ENCODE assay signal across 7 cellular contexts in genomic region chr21:20999567-21000169, GRCh38. TPM values are rescaled to one million over a fixed set of nuclear protein-coding genes. Genes with fewer than 3 reads are reported as not detected.
A peak's percentile ranks its signal among the peaks of the same experiment; 100 is the strongest.
DNase-seq lines count a peak whose midpoint lies in the region; ATAC-seq and TF ChIP-seq lines count a peak whose summit lies in the region.

No MANE protein-coding gene starts in this region.

- H3K27me3 ChIP-seq in OCI-LY3 (ENCODE audit: low read depth, low read length) = no peaks in the 10 kb centered on the region
- peaks cover 0 to 41% (median 19%) of the 10 kb centered on the region in 7 donors for H3K27me3 ChIP-seq in spleen (replicated peaks in 1 of 7)

- 22 to 30% (median 24%) methylated on average over 4 of the region's 4 CpGs for WGBS in spleen, 5 donors

- H3K36me3 ChIP-seq in OCI-LY3 (replicated peaks; ENCODE audit: low read depth, low read length) (no peaks in the 10 kb centered on the region), spleen (no peaks in the 10 kb centered on the region)

- TF ChIP-seq CTCF in OCI-LY3 (IDR thresholded peaks at IDR 0.05; ENCODE audit: low read depth, low read length) = peak; percentile 74
- TF ChIP-seq CTCF in spleen (IDR thresholded peaks at IDR 0.05 in 8 of 11, conservative IDR thresholded peaks at IDR 0.05 in 3 of 11) = peak; percentile 24 to 76 (median 57)

- H4K20me1 ChIP-seq in OCI-LY3 (ENCODE audit: insufficient read depth, low read length) = no peaks in the 10 kb centered on the region

- H3K9me3 ChIP-seq in OCI-LY3 (ENCODE audit: insufficient read depth, low read length) (no peaks in the 10 kb centered on the region), spleen (no peaks in the 10 kb centered on the region)

- H3K4me3 ChIP-seq in OCI-LY3 (ENCODE audit: low read length) (no peak overlapping the region), spleen (no peak overlapping the region)

- H3K9ac ChIP-seq in OCI-LY3 (ENCODE audit: low read length) = no peak overlapping the region

- no peak for TF ChIP-seq POLR2A in spleen (IDR thresholded peaks at IDR 0.05)

- intact Hi-C loops in spleen (cut with DNase I; ENCODE audit: low total_unique reads) = loop anchor here (10.0 kb wide), 1 partner anchor 925 kb away; no protein-coding TSS in a partner anchor

- H3K4me1 ChIP-seq in OCI-LY3 (ENCODE audit: low read length) = peaks cover 12% of the 10 kb centered on the region
- H3K4me1 ChIP-seq in spleen = peaks cover 0 to 30% (median 17%) of the 10 kb centered on the region in 6 donors

- H2AFZ ChIP-seq in OCI-LY3 (ENCODE audit: low read depth, low read length) = no peak overlapping the region

- ATAC-seq in HG03159 (IDR thresholded peaks at IDR 0.05; ENCODE audit: unreplicated experiment) = peak; percentile 48

- no peaks in the 10 kb centered on the region for H3K79me2 ChIP-seq in OCI-LY3 (ENCODE audit: low read length)

- H3K27ac ChIP-seq in OCI-LY3 (ENCODE audit: low read length) (no peak overlapping the region), spleen (no peak overlapping the region)

- H3K4me2 ChIP-seq in OCI-LY3 (ENCODE audit: low read length) = no peak overlapping the region

- peak; percentile 66 for DNase-seq in GM03348 (ENCODE audit: low spot score)
- peak; percentile 75 for DNase-seq in astrocyte of the hippocampus (ENCODE audit: low read depth, low spot score)
- peak in 29 of 51 donors; percentile 3 to 81 (median 34) for DNase-seq in hypothalamus (lab: John Stamatoyannopoulos, UW)
- no peak for DNase-seq in spleen
- DNase-seq in KG1 (lab: John Stamatoyannopoulos, UW) = no peak

RNA-seq across cellular contexts. Expression of gene NCAM2, which starts 1.5 kb away (rescaled TPM):
- total RNA-seq in spleen = 1 to 10 TPM in 6 of 7 donors, under 1 TPM in 1; 0.98 to 5.7 (median 1.1) TPM
- under 1 TPM; 0.09 to 0.45 (median 0.17) TPM for polyA plus RNA-seq in spleen

Comparison
In these comparisons a context has a peak if more than half of its experiments do, and no peak if none do; other contexts are left out.
1. DNase-seq: peak in GM03348 (single experiment), astrocyte of the hippocampus (single experiment) and hypothalamus (29 of 51); none in spleen (single experiment) and KG1 (single experiment).